ENCODE assay signal across 1 cellular context in the genomic region with DNA sequence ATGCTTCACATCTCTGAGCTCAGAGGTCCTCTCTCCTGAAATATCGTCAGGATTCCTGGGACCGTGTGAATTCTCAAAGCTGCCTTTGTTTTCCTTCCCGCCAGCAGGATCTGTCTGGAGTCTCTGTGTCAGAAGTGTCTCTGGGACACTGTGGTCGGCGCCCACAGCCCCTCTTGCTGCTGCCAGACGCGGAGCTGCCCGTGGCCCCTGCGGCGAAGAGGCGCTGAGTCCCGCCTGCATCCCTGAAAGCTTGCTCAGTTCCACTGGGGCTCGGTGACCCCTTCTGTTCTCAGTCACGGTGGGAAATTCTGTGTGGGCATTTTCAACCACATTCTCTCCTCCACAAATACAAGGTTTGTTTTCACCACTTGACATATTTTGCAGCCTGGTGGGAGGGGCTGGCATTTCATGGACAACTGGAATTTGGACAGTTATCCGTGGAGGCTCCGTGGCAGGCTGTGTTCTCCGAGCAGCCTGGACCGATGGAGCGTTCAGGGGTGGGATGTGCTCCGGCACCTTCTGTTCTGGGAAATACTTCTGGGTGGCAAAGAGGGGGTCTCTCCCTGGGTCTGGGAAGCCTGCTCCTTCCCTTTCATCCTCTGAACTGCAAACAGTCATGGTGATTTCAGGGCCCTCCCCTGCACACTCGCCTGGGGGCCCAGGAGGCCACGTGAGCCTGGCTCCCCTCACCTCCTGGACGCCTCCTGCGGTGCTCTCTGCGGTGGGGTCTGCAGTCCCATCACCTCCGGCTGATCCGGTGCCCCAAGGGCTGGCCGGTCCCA.
TF ChIP-seq lines count a peak whose summit lies in the region.

No MANE protein-coding gene starts in this region.

TF ChIP-seq in HEK293, 187 proteins besides CTCF, POLR2A, EP300 and RAD21:
- peak; percentile 73 for TF ChIP-seq GLIS1 (tag by site-specific recombination; IDR thresholded peaks at IDR 0.05)
- no peak for TF ChIP-seq ZNF169 (tag by site-specific recombination; IDR thresholded peaks at IDR 0.05)
- 0 out of 2 replicates have a peak, but pooled peaks have one; percentile 35 for TF ChIP-seq ZIC2 (tag by site-specific recombination; IDR thresholded peaks at IDR 0.05)
